Comparison of ENCODE assay signal across 1 cellular context in genomic region chr18:26091047-26091630, GRCh38.
TF ChIP-seq lines count a peak whose summit lies in the region.

No MANE protein-coding gene starts in this region.

TF ChIP-seq in K562, 482 proteins besides CTCF, POLR2A, EP300 and RAD21 (continued from another document):
- TF ChIP-seq EP400 (IDR thresholded peaks at IDR 0.05), result peak; percentile 82; the same call in 1 of the 2 replicates
- peak in 1 of 2 experiments; percentile 63; a peak in 1 of 4 replicates for TF ChIP-seq HDAC1 (IDR thresholded peaks at IDR 0.05)
- TF ChIP-seq POLR2H (tag; IDR thresholded peaks at IDR 0.05; ENCODE audit: low read depth), result no peak
- peak; percentile 39 for TF ChIP-seq ZNF24 (IDR thresholded peaks at IDR 0.05)
- TF ChIP-seq ZNF511 (CRISPR knock-in tag; IDR thresholded peaks at IDR 0.05), result peak; percentile 46; the same call in 1 of the 2 replicates
- no peak for TF ChIP-seq SAFB2 (IDR thresholded peaks at IDR 0.05; ENCODE audit: borderline replicate concordance, low read depth, low read length, severe bottlenecking)
- TF ChIP-seq CHCHD3 (CRISPR knock-in tag; IDR thresholded peaks at IDR 0.05), result no peak
- peak in 1 of 2 experiments; percentile 31; a peak in 2 of 4 replicates for TF ChIP-seq RCOR1 (IDR thresholded peaks at IDR 0.05; ENCODE audit: borderline replicate concordance in 1 of 2, low read depth in 2 of 2, low read length in 2 of 2)
- TF ChIP-seq NFRKB (IDR thresholded peaks at IDR 0.05; ENCODE audit: low read depth), result peak; percentile 45; the same call in 1 of the 2 replicates
- peak in 1 of 2 experiments; percentile 53; a peak in 1 of 4 replicates for TF ChIP-seq KDM1A (IDR thresholded peaks at IDR 0.05)
- peak; percentile 45; the same call in 1 of the 2 replicates for TF ChIP-seq KDM2B (CRISPR knock-in tag; IDR thresholded peaks at IDR 0.05)
- TF ChIP-seq ZNF407 (IDR thresholded peaks at IDR 0.05; ENCODE audit: low read depth), result no peak
- TF ChIP-seq E2F1 (CRISPR knock-in tag; IDR thresholded peaks at IDR 0.05), result peak; percentile 63; the same call in 1 of the 2 replicates
- peak; percentile 52; the same call in 1 of the 2 replicates for TF ChIP-seq BCOR (IDR thresholded peaks at IDR 0.05)
- peak; percentile 27 for TF ChIP-seq TBP (optimal IDR thresholded peaks at IDR 0.05; ENCODE audit: low read depth, low read length)
- TF ChIP-seq LCOR (CRISPR knock-in tag; IDR thresholded peaks at IDR 0.05), result peak; percentile 30; the same call in 1 of the 2 replicates
- TF ChIP-seq MYBL2 (IDR thresholded peaks at IDR 0.05; ENCODE audit: low read depth), result peak; percentile 90
- TF ChIP-seq MYBL2 (CRISPR knock-in tag; IDR thresholded peaks at IDR 0.05; ENCODE audit: borderline replicate concordance), result 0 out of 2 replicates have a peak, but pooled peaks have one; percentile 53
- TF ChIP-seq CEBPB (tag; IDR thresholded peaks at IDR 0.05), result peak; percentile 59; the same call in 1 of the 2 replicates
- TF ChIP-seq ZBED1 (IDR thresholded peaks at IDR 0.05), result no peak
- no peak for TF ChIP-seq PCBP2 (IDR thresholded peaks at IDR 0.05; ENCODE audit: low read depth, low read length, poor library complexity, severe bottlenecking)
- peak; percentile 92 for TF ChIP-seq FOXM1 (IDR thresholded peaks at IDR 0.05; ENCODE audit: low read depth)
- peak; percentile 76; the same call in 1 of the 2 replicates for TF ChIP-seq FOXM1 (CRISPR knock-in tag; IDR thresholded peaks at IDR 0.05; ENCODE audit: low read depth)
- TF ChIP-seq L3MBTL2 (IDR thresholded peaks at IDR 0.05), result peak; percentile 81
- 0 out of 4 replicates have a peak, but pooled peaks of 1 of the 2 experiments have one; percentile 30 for TF ChIP-seq UBTF (IDR thresholded peaks at IDR 0.05; ENCODE audit: borderline replicate concordance in 1 of 2, low read depth in 2 of 2, low read length in 2 of 2)
- TF ChIP-seq SAP30 (IDR thresholded peaks at IDR 0.05; ENCODE audit: borderline replicate concordance, insufficient read depth, low read depth, low read length, poor library complexity, severe bottlenecking), result peak; percentile 53
- no peak for TF ChIP-seq ATF4 (CRISPR knock-in tag; IDR thresholded peaks at IDR 0.05)
- no peak for TF ChIP-seq HINFP (tag; conservative IDR thresholded peaks at IDR 0.05; ENCODE audit: low read depth)
- no peak for TF ChIP-seq MCM5 (IDR thresholded peaks at IDR 0.05; ENCODE audit: low read depth)
- no peak for TF ChIP-seq NCOA1 (IDR thresholded peaks at IDR 0.05; ENCODE audit: low read depth)
- TF ChIP-seq HNRNPLL (IDR thresholded peaks at IDR 0.05; ENCODE audit: low read depth, low read length, poor library complexity, severe bottlenecking), result peak; percentile 59
- peak; percentile 37; the same call in 1 of the 2 replicates for TF ChIP-seq SMARCA4 (IDR thresholded peaks at IDR 0.05)
- peak; percentile 20; the same call in 1 of the 2 replicates for TF ChIP-seq GMEB1 (CRISPR knock-in tag; IDR thresholded peaks at IDR 0.05)
- peak in 1 of 2 experiments; percentile 57; a peak in 1 of 4 replicates for TF ChIP-seq ETV6 (IDR thresholded peaks at IDR 0.05; ENCODE audit: borderline replicate concordance in 1 of 2, low read depth in 2 of 2, low read length in 1 of 2)
- TF ChIP-seq ETV6 (CRISPR knock-in tag; IDR thresholded peaks at IDR 0.05; ENCODE audit: borderline replicate concordance), result no peak
- peak; percentile 20; the same call in 1 of the 2 replicates for TF ChIP-seq TFAP4 (CRISPR knock-in tag; IDR thresholded peaks at IDR 0.05; ENCODE audit: borderline replicate concordance)
- no peak for TF ChIP-seq NR2C2 (CRISPR knock-in tag; IDR thresholded peaks at IDR 0.05)
- TF ChIP-seq NR2C2 (tag; IDR thresholded peaks at IDR 0.05), result peak; percentile 69
